In the genomic region with DNA sequence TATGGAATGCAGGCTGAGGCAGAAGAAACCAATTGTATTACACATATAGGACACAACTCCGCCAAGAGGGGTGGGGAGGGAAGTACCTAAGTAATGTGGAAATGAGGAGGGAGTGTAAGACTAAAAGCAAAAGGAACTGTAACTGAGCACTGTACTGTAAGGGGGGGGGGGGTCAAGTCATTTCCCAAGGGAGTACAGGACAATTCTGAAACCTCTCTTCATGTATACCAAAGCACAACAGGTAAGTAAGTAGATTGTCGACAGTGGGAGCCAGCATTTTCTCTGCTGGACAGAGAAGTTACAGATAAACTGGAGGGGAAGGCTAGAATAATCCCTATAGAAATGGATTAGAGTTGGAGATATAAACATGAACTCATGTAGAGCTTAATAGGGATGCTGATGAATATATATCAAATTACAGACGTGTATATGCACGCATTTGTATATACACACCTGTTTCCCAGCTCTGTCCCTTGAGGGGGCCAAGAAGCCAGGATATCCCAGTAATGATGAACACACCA, we compare ENCODE assay signal across 10 cellular contexts. TPM values are rescaled to one million over a fixed set of nuclear protein-coding genes. Genes with fewer than 3 reads are reported as not detected.
DNase-seq lines count a peak whose midpoint lies in the region; ATAC-seq and TF ChIP-seq lines count a peak whose summit lies in the region.
"Had no signal": no experiment of that assay in that cellular context is flagged by ENCODE, and none has a peak within 500 bp of the region (broad histone marks: within the 10 kb centered on the region; RNA-seq: fewer than 3 reads in every experiment).

No MANE protein-coding gene starts in this region.

- peak; percentile 29 for DNase-seq in SKM-1 treated with dmso at 0.1 percent for 144 hours (lab: John Stamatoyannopoulos, UW; ENCODE audit: unreplicated experiment)
- no peak for DNase-seq in SKM-1 (lab: John Stamatoyannopoulos, UW; ENCODE audit: unreplicated experiment)
- peak; percentile 34 for DNase-seq in NCI-H2171 (lab: John Stamatoyannopoulos, UW)
- DNase-seq in dorsolateral prefrontal cortex = no peak
- DNase-seq in smooth muscle cell (lab: John Stamatoyannopoulos, UW; ENCODE audit: unreplicated experiment) = no peak
- no peak for DNase-seq in NCI-H2196 treated with DMSO at 0.1 percent for 48 hours (lab: John Stamatoyannopoulos, UW; ENCODE audit: unreplicated experiment)
- DNase-seq: brain microvascular endothelial cell, T-helper 9 cell had no signal

- H3K9ac ChIP-seq in smooth muscle cell (ENCODE audit: low read depth) = no peak overlapping the region

- ATAC-seq in HG02938 (IDR thresholded peaks at IDR 0.05; ENCODE audit: unreplicated experiment) = no peak
- ATAC-seq in GM19467 (IDR thresholded peaks at IDR 0.05; ENCODE audit: unreplicated experiment) = no peak

- intact Hi-C loops in dorsolateral prefrontal cortex (cut with DNase I) = no loop called here

- H3K79me2 ChIP-seq in smooth muscle cell (ENCODE audit: low read depth) = peaks cover 99% of the 10 kb centered on the region

- peaks cover 44% of the 10 kb centered on the region for H3K4me1 ChIP-seq in smooth muscle cell (ENCODE audit: low read depth)

- H3K4me2 ChIP-seq in smooth muscle cell = peak overlapping the region; percentile 8

- no peaks in the 10 kb centered on the region for H3K27me3 ChIP-seq in dorsolateral prefrontal cortex
- H3K27me3 ChIP-seq in smooth muscle cell (ENCODE audit: low read depth) = no peaks in the 10 kb centered on the region
- H3K27me3 ChIP-seq: brain microvascular endothelial cell had no signal

- H3K36me3 ChIP-seq in smooth muscle cell (ENCODE audit: low read depth) = no peaks in the 10 kb centered on the region

- peak overlapping the region in 15 of 59 donors; percentile 2 to 39 (median 23) for H3K4me3 ChIP-seq in dorsolateral prefrontal cortex
- no peak overlapping the region for H3K4me3 ChIP-seq in smooth muscle cell

- no peak overlapping the region for H2AFZ ChIP-seq in smooth muscle cell (ENCODE audit: low read depth)

- peaks cover 31% of the 10 kb centered on the region for H3F3A ChIP-seq in smooth muscle cell (ENCODE audit: low read depth)

- peaks cover 100% of the 10 kb centered on the region for H4K20me1 ChIP-seq in smooth muscle cell (ENCODE audit: low read depth)

- TF ChIP-seq CTCF in dorsolateral prefrontal cortex (IDR thresholded peaks at IDR 0.05 in 54 of 56, conservative IDR thresholded peaks at IDR 0.05 in 2 of 56; ENCODE audit: low read depth in 1 of 56, partially characterized antibody in 56 of 56) (no peak), smooth muscle cell (IDR thresholded peaks at IDR 0.05; ENCODE audit: borderline replicate concordance, insufficient read depth, poor library complexity, severe bottlenecking) (no peak)

- peak overlapping the region in 32 of 59 donors; percentile 3 to 73 (median 35) for H3K27ac ChIP-seq in dorsolateral prefrontal cortex
- peak overlapping the region; percentile 87 for H3K27ac ChIP-seq in smooth muscle cell (ENCODE audit: low read depth)
- H3K27ac ChIP-seq: brain microvascular endothelial cell had no signal

- WGBS in smooth muscle cell (ENCODE audit: low lambda C conversion rate) = 81% methylated on average over 4 of the region's 4 CpGs

- H3K9me3 ChIP-seq in smooth muscle cell (replicated peaks; ENCODE audit: low read depth) = no peaks in the 10 kb centered on the region

RNA-seq across cellular contexts. Expression of a gene that starts 6.4 kb away (rescaled TPM):
- total RNA-seq in dorsolateral prefrontal cortex = 100 to 1,000 TPM; 223 to 385 (median 299) TPM
- 136 and 151 TPM in 2 replicates for total RNA-seq in smooth muscle cell
- 79.3 and 85.1 TPM in 2 replicates for polyA plus RNA-seq in smooth muscle cell

Comparison
In these comparisons a context has a peak if more than half of its experiments do, and no peak if none do; other contexts are left out.
1. DNase-seq: peak in SKM-1 treated with dmso at 0.1 percent for 144 hours (single experiment) and NCI-H2171 (single experiment); none in SKM-1 (single experiment), dorsolateral prefrontal cortex (0 of 10), smooth muscle cell (single experiment) and NCI-H2196 treated with DMSO at 0.1 percent for 48 hours (single experiment).